8 cellular contexts compared by ENCODE assay signal in the genomic region with DNA sequence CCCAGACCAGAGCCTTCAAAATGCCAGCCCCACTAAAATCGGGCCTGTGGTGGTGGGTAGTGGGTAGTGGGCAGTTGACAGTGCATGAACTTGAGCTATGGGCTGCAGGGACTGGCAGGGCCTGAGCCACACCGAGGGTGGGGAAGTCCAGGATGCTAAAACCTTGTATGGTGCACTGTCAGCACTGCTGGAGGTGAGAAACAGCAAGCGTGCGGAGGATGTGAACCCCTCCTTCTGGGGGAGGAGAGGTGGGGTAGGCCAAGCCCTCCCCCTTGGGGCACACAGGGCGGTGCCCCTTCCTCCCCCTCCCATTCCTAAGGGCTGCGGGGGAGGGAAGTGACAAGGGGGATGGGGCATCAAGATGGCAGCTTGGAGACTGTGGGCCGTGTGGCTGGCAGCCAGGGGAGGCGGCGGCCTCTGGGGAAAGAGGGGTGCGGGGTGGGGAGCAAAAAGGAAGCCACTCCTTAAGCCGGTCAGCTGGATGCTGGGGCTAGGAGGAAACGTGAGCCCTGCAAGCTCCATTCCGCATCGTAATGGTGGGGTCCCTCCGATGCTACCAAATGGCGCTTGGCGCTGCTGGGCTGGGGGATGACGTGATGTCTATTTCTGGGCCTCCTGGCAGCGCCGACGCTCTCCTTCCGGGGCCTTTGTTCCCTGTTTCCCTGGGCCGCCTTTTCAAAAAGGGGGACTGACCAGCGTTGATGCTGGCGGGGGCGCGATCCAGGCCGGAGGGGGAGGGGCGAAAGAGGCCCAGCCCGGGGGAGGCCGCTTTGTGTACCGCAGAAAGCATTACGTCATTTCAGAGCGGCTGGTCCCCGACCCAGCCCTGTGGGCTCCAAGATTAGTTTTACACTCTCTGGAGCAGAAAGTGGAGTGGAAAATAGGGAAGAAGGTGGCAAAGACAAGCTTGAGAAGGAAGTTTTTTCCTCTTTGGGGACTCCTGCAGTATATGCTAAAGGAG. TPM values are rescaled to one million over a fixed set of nuclear protein-coding genes. Genes with fewer than 3 reads are reported as not detected.
A peak's percentile ranks its signal among the peaks of the same experiment; 100 is the strongest.
DNase-seq lines count a peak whose midpoint lies in the region; ATAC-seq, FAIRE-seq and TF ChIP-seq lines count a peak whose summit lies in the region.

No MANE protein-coding gene starts in this region.

- H3K27ac ChIP-seq in astrocyte (ENCODE audit: low read depth, low read length), result peak overlapping the region; percentile 96

- peaks cover 37% of the 10 kb centered on the region for H3K4me1 Mint-ChIP-seq in T-helper 1 cell treated with Interleukin-12 subunit alpha and Interleukin-12 subunit beta and Interleukin-4 antibody, amounts not matched to agents 30 μg/mL and 1 μg/mL, for 36 hours (ENCODE audit: low read depth)
- H3K4me1 Mint-ChIP-seq in astrocyte (ENCODE audit: low read depth, unreplicated experiment), result peaks cover 12% of the 10 kb centered on the region

- peak; percentile 33 for ATAC-seq in GM18511 (IDR thresholded peaks at IDR 0.05; ENCODE audit: unreplicated experiment)
- no peak for ATAC-seq in HG02588 (IDR thresholded peaks at IDR 0.05; ENCODE audit: unreplicated experiment)

- no peaks in the 10 kb centered on the region for H3K9me3 Mint-ChIP-seq in T-helper 1 cell treated with Interleukin-12 subunit alpha and Interleukin-12 subunit beta and Interleukin-4 antibody, amounts not matched to agents 30 μg/mL and 1 μg/mL, for 36 hours
- no peaks in the 10 kb centered on the region for H3K9me3 Mint-ChIP-seq in astrocyte (ENCODE audit: unreplicated experiment)

- H3K36me3 Mint-ChIP-seq in T-helper 1 cell treated with Interleukin-12 subunit alpha and Interleukin-12 subunit beta and Interleukin-4 antibody, amounts not matched to agents 30 μg/mL and 1 μg/mL, for 36 hours (ENCODE audit: low read depth), result peaks cover 13% of the 10 kb centered on the region
- H3K36me3 Mint-ChIP-seq in astrocyte (ENCODE audit: low read depth, unreplicated experiment), result no peaks in the 10 kb centered on the region

- no peak for TF ChIP-seq CTCF in astrocyte (IDR thresholded peaks at IDR 0.05; ENCODE audit: insufficient read depth, low read depth, low read length)

- H2AFZ ChIP-seq in astrocyte (ENCODE audit: low read depth, low read length), result peak overlapping the region; percentile 84

- H3K4me3 ChIP-seq in astrocyte (ENCODE audit: insufficient read depth, low read depth, low read length), result peak overlapping the region; percentile 53

- H3K4me1 ChIP-seq in astrocyte (ENCODE audit: insufficient read depth, low read length), result peaks cover 14% of the 10 kb centered on the region

- peak overlapping the region; percentile 85 for H3K4me2 ChIP-seq in astrocyte (ENCODE audit: low read length)

- DNase-seq in NAMALWA (ENCODE audit: low spot score) (peak; percentile 64), astrocyte (ENCODE audit: low read depth) (peak; percentile 77), hippocampal formation (lab: John Stamatoyannopoulos, UW) (peak; percentile 91 to 92), renal cortical epithelial cell (ENCODE audit: low read depth) (peak; percentile 29), 8988T (no peak)

- H3K9ac ChIP-seq in astrocyte (ENCODE audit: low read length), result peak overlapping the region; percentile 90

- peak overlapping the region; percentile 93 for H3K4me3 Mint-ChIP-seq in T-helper 1 cell treated with Interleukin-12 subunit alpha and Interleukin-12 subunit beta and Interleukin-4 antibody, amounts not matched to agents 30 μg/mL and 1 μg/mL, for 36 hours
- peak overlapping the region; percentile 86 for H3K4me3 Mint-ChIP-seq in astrocyte (ENCODE audit: unreplicated experiment)

- FAIRE-seq in astrocyte (lab: Jason Lieb, UNC), result no peak

- H3K79me2 ChIP-seq in astrocyte (ENCODE audit: insufficient read depth, low read length), result peaks cover 26% of the 10 kb centered on the region

- no peaks in the 10 kb centered on the region for H3K27me3 Mint-ChIP-seq in T-helper 1 cell treated with Interleukin-12 subunit alpha and Interleukin-12 subunit beta and Interleukin-4 antibody, amounts not matched to agents 30 μg/mL and 1 μg/mL, for 36 hours (ENCODE audit: low read depth)
- H3K27me3 Mint-ChIP-seq in astrocyte (ENCODE audit: low read depth, unreplicated experiment), result no peaks in the 10 kb centered on the region

- H3K27ac Mint-ChIP-seq in T-helper 1 cell treated with Interleukin-12 subunit alpha and Interleukin-12 subunit beta and Interleukin-4 antibody, amounts not matched to agents 30 μg/mL and 1 μg/mL, for 36 hours, result peak overlapping the region; percentile 97
- H3K27ac Mint-ChIP-seq in astrocyte (ENCODE audit: unreplicated experiment), result peak overlapping the region; percentile 84

- no peaks in the 10 kb centered on the region for H3K9me3 ChIP-seq in astrocyte (ENCODE audit: insufficient read depth, low read depth, low read length)

- H3K36me3 ChIP-seq in astrocyte (ENCODE audit: insufficient read depth, low read length), result no peaks in the 10 kb centered on the region

- no peaks in the 10 kb centered on the region for H3K27me3 ChIP-seq in astrocyte (ENCODE audit: insufficient read depth, low read length)

- H4K20me1 ChIP-seq in astrocyte (ENCODE audit: insufficient read depth, low read length), result no peaks in the 10 kb centered on the region

RNA-seq across cellular contexts. Expression of a gene that starts 0.8 kb away (rescaled TPM):
- total RNA-seq in astrocyte (22.1 and 22.3 TPM in 2 replicates), renal cortical epithelial cell (20.3 and 35.1 TPM in 2 replicates)

RNA-seq across cellular contexts. Expression of a gene that starts 3.1 kb away (rescaled TPM):
- total RNA-seq in astrocyte, result 52.8 and 58.2 TPM in 2 replicates
- 17.4 and 46.1 TPM in 2 replicates for total RNA-seq in renal cortical epithelial cell

RNA-seq across cellular contexts. Expression of a gene that starts 51.0 kb away (rescaled TPM):
- total RNA-seq in astrocyte (59.4 and 63.2 TPM in 2 replicates), renal cortical epithelial cell (38.4 and 88.2 TPM in 2 replicates)
